Comparison of ENCODE assay signal across 1 cellular context in the genomic region with DNA sequence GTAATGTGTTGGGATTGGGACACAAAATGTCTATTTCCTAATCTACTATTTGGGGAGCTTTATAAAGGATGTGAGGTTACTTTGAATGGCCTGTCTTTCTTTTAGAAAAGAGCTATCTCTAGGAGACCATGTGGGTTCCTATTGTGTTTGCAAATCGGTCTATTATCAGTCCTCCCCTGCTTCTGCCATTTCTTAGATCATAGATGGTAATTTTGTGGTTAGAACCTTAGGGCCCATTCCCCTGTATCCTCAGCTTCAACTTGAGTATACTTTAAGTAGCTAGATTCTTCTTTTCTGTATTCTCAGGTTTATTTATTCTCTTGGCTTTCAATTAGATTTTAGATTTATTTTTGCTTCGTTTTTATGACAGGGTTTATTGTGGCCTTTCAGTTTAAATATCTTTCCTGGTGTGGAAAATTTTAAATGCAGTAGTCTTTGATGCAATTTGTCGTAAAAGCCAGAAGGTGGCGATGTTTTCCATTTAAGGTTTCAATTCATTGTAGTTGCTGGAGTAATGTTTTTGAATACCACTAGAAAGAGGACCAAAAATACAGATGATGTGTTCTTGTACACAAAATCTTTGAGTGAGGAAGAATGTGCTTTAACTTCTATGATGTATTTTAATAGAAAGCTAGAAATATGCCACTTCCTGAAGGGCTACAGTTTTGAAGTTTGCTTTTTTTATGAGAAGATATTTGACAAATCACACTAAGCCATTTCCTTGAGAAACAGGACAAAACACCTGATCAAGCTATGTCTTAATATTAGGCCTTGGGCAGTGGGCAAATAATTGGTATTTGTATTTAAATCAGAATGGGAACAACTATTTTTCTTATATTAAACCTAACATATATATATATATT.
TF ChIP-seq lines count a peak whose summit lies in the region.

No MANE protein-coding gene starts in this region.

TF ChIP-seq in IMR-90, 13 proteins besides CTCF, POLR2A, EP300 and RAD21:
- TF ChIP-seq SMC3 (IDR thresholded peaks at IDR 0.05; ENCODE audit: low read depth, low read length) (peak; percentile 80), MAFK (IDR thresholded peaks at IDR 0.05; ENCODE audit: low read depth, low read length) (no peak)
